Comparison of ENCODE assay signal across 1 cellular context in genomic region chr1:26483980-26484379, GRCh38.
TF ChIP-seq lines count a peak whose summit lies in the region.

No MANE protein-coding gene starts in this region.

TF ChIP-seq in K562, 482 proteins besides CTCF, POLR2A, EP300 and RAD21 (continued from another document and continues in another):
- TF ChIP-seq BCL6 (CRISPR knock-in tag; IDR thresholded peaks at IDR 0.05) (0 out of 2 replicates have a peak, but pooled peaks have one; percentile 55), NBN (IDR thresholded peaks at IDR 0.05; ENCODE audit: low read depth) (no peak), NR2C1 (IDR thresholded peaks at IDR 0.05) (no peak), NR2C1 (tag; IDR thresholded peaks at IDR 0.05) (peak; percentile 58; the same call in 1 of the 2 replicates), PKNOX1 (IDR thresholded peaks at IDR 0.05) (no peak), ILF3 (IDR thresholded peaks at IDR 0.05; ENCODE audit: borderline replicate concordance) (no peak), RBM15 (IDR thresholded peaks at IDR 0.05; ENCODE audit: insufficient read depth, low read length) (no peak), LCOR (CRISPR knock-in tag; IDR thresholded peaks at IDR 0.05) (no peak), EWSR1 (IDR thresholded peaks at IDR 0.05; ENCODE audit: borderline replicate concordance, low read depth, partially characterized antibody) (no peak), SRSF3 (IDR thresholded peaks at IDR 0.05; ENCODE audit: insufficient read depth, low read length) (no peak), DMBX1 (CRISPR knock-in tag; IDR thresholded peaks at IDR 0.05; ENCODE audit: borderline replicate concordance) (0 out of 2 replicates have a peak, but pooled peaks have one; percentile 23), ATF6 (CRISPR knock-in tag; IDR thresholded peaks at IDR 0.05) (no peak), CBFA2T2 (conservative IDR thresholded peaks at IDR 0.05) (no peak), ZNF41 (CRISPR knock-in tag; conservative IDR thresholded peaks at IDR 0.05) (peak; percentile 44; the same call in 1 of the 2 replicates), ZNF23 (CRISPR knock-in tag; IDR thresholded peaks at IDR 0.05) (0 out of 2 replicates have a peak, but pooled peaks have one; percentile 56), GABPB1 (CRISPR knock-in tag; IDR thresholded peaks at IDR 0.05) (no peak), ZBTB17 (CRISPR knock-in tag; IDR thresholded peaks at IDR 0.05) (0 out of 2 replicates have a peak, but pooled peaks have one; percentile 40), TEAD1 (CRISPR knock-in tag; IDR thresholded peaks at IDR 0.05) (peak in 1 of 2 experiments; percentile 70; a peak in 1 of 4 replicates), KHSRP (IDR thresholded peaks at IDR 0.05) (no peak), MECOM (CRISPR knock-in tag; IDR thresholded peaks at IDR 0.05) (0 out of 2 replicates have a peak, but pooled peaks have one; percentile 56), USF2 (CRISPR knock-in tag; IDR thresholded peaks at IDR 0.05) (no peak), ATF1 (CRISPR knock-in tag; IDR thresholded peaks at IDR 0.05) (no peak), ATF1 (tag; IDR thresholded peaks at IDR 0.05) (no peak), RBM34 (IDR thresholded peaks at IDR 0.05; ENCODE audit: borderline replicate concordance, insufficient read depth, low read length) (no peak), MEF2A (IDR thresholded peaks at IDR 0.05; ENCODE audit: control insufficient read depth, low read depth, low read length) (peak; percentile 44; the same call in 1 of the 2 replicates), GATA2 (CRISPR knock-in tag; IDR thresholded peaks at IDR 0.05) (no peak), ZBTB2 (IDR thresholded peaks at IDR 0.05) (no peak), U2AF1 (optimal IDR thresholded peaks at IDR 0.05; ENCODE audit: low read depth, low read length) (no peak), TSC22D4 (tag; IDR thresholded peaks at IDR 0.05) (no peak), SMAD1 (IDR thresholded peaks at IDR 0.05; ENCODE audit: low read depth, low read length, partially characterized antibody) (no peak), STAT5A (IDR thresholded peaks at IDR 0.05; ENCODE audit: borderline replicate concordance, low read length) (no peak), SAFB2 (IDR thresholded peaks at IDR 0.05; ENCODE audit: borderline replicate concordance, low read depth, low read length, severe bottlenecking) (no peak), ZNF224 (CRISPR knock-in tag; IDR thresholded peaks at IDR 0.05) (no peak), MXI1 (IDR thresholded peaks at IDR 0.05; ENCODE audit: low read depth, low read length) (no peak), KLF16 (IDR thresholded peaks at IDR 0.05) (no peak), NR2C2 (CRISPR knock-in tag; IDR thresholded peaks at IDR 0.05) (no peak), NR2C2 (tag; IDR thresholded peaks at IDR 0.05) (0 out of 2 replicates have a peak, but pooled peaks have one; percentile 29), ZBTB5 (IDR thresholded peaks at IDR 0.05) (no peak), SRSF7 (optimal IDR thresholded peaks at IDR 0.05; ENCODE audit: low read depth, low read length) (no peak), TBP (optimal IDR thresholded peaks at IDR 0.05; ENCODE audit: low read depth, low read length) (no peak), ZNF316 (IDR thresholded peaks at IDR 0.05) (no peak), ZNF384 (IDR thresholded peaks at IDR 0.05; ENCODE audit: low read depth, low read length) (no peak), ZNF263 (CRISPR knock-in tag; IDR thresholded peaks at IDR 0.05; ENCODE audit: borderline replicate concordance) (no peak), MAX (CRISPR knock-in tag; IDR thresholded peaks at IDR 0.05) (no peak), SMARCB1 (IDR thresholded peaks at IDR 0.05; ENCODE audit: insufficient read length, low read depth) (no peak), KLF6 (CRISPR knock-in tag; IDR thresholded peaks at IDR 0.05; ENCODE audit: borderline replicate concordance) (peak; percentile 66; the same call in 1 of the 2 replicates), PCBP1 (IDR thresholded peaks at IDR 0.05; ENCODE audit: low read depth, low read length, poor library complexity, severe bottlenecking) (no peak), SRSF9 (IDR thresholded peaks at IDR 0.05; ENCODE audit: borderline replicate concordance, low read depth, low read length) (no peak), ETV1 (tag; conservative IDR thresholded peaks at IDR 0.05; ENCODE audit: low read depth) (no peak; the same call in 1 of the 2 replicates), SMAD3 (CRISPR knock-in tag; conservative IDR thresholded peaks at IDR 0.05) (peak; percentile 90), ZNF121 (CRISPR knock-in tag; conservative IDR thresholded peaks at IDR 0.05) (no peak), WHSC1 (IDR thresholded peaks at IDR 0.05; ENCODE audit: low read length) (no peak), KLF10 (CRISPR knock-in tag; IDR thresholded peaks at IDR 0.05) (no peak), GTF2A2 (tag; IDR thresholded peaks at IDR 0.05) (no peak), MCM7 (IDR thresholded peaks at IDR 0.05) (no peak), ZC3H11A (IDR thresholded peaks at IDR 0.05; ENCODE audit: low read depth, low read length) (no peak), MEF2D (tag; conservative IDR thresholded peaks at IDR 0.05; ENCODE audit: low read depth) (peak; percentile 85), MAFG (tag; conservative IDR thresholded peaks at IDR 0.05) (peak; percentile 48; the same call in 1 of the 2 replicates), PTRF (tag; IDR thresholded peaks at IDR 0.05) (peak; percentile 72), ZBTB34 (CRISPR knock-in tag; IDR thresholded peaks at IDR 0.05) (no peak), CC2D1A (IDR thresholded peaks at IDR 0.05) (no peak), CREB3L1 (IDR thresholded peaks at IDR 0.05; ENCODE audit: borderline replicate concordance, low read depth) (no peak), E2F1 (CRISPR knock-in tag; IDR thresholded peaks at IDR 0.05) (no peak), BDP1 (IDR thresholded peaks at IDR 0.05; ENCODE audit: insufficient read depth, insufficient read length) (no peak), GATAD2A (IDR thresholded peaks at IDR 0.05) (no peak), POLR3G (IDR thresholded peaks at IDR 0.05; ENCODE audit: extremely low read depth, insufficient read length, insufficient replicate concordance) (no peak), PATZ1 (CRISPR knock-in tag; IDR thresholded peaks at IDR 0.05; ENCODE audit: borderline replicate concordance) (no peak), ZZZ3 (IDR thresholded peaks at IDR 0.05) (no peak)
